In genomic region chr11:536841-537621, GRCh38 we compare ENCODE assay signal across 8 cellular contexts. TPM values are rescaled to one million over a fixed set of nuclear protein-coding genes. Genes with fewer than 3 reads are reported as not detected.
DNase-seq lines count a peak whose midpoint lies in the region; ATAC-seq and TF ChIP-seq lines count a peak whose summit lies in the region.

A gene with protein sequence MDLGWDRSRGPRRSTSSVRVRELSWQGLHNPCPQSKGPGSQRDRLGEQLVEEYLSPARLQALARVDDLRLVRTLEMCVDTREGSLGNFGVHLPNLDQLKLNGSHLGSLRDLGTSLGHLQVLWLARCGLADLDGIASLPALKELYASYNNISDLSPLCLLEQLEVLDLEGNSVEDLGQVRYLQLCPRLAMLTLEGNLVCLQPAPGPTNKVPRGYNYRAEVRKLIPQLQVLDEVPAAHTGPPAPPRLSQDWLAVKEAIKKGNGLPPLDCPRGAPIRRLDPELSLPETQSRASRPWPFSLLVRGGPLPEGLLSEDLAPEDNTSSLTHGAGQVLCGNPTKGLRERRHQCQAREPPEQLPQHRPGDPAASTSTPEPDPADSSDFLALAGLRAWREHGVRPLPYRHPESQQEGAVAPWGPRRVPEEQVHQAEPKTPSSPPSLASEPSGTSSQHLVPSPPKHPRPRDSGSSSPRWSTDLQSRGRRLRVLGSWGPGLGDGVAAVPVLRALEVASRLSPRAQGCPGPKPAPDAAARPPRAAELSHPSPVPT (plus strand): TSS chr11:537527. CDS start chr11:540685, 3,158 bp downstream.

- TF ChIP-seq EP300 in gastroesophageal sphincter (IDR thresholded peaks at IDR 0.05): no peak

- peak within 1 kb of the TSS; percentile 71 for H3K4ac ChIP-seq in IMR-90 (ENCODE audit: low read depth, low read length)

- H3K9me3 Mint-ChIP-seq in Calu3 (ENCODE audit: low read depth, unreplicated experiment) (no peaks in the 10 kb centered on the region), type B pancreatic cell (no peaks in the 10 kb centered on the region)

- H3K9ac ChIP-seq in IMR-90 (ENCODE audit: low read depth, low read length): peak within 1 kb of the TSS; percentile 49
- no peak within 1 kb of the TSS for H3K9ac ChIP-seq in parathyroid adenoma

- H3K27ac Mint-ChIP-seq in Calu3 (ENCODE audit: unreplicated experiment): peak within 1 kb of the TSS; percentile 89
- peak within 1 kb of the TSS; percentile 86 for H3K27ac Mint-ChIP-seq in type B pancreatic cell

- peak within 1 kb of the TSS; percentile 46; the same call in 2 of the 3 replicates for H2BK15ac ChIP-seq in IMR-90 (ENCODE audit: low read depth, low read length)

- H2BK120ac ChIP-seq in IMR-90 (ENCODE audit: low read depth, low read length): peak within 1 kb of the TSS; percentile 30

- H3K9me3 ChIP-seq in IMR-90 (ENCODE audit: control insufficient read depth, insufficient read depth, low read length): no peaks in the 10 kb centered on the region
- no peaks in the 10 kb centered on the region for H3K9me3 ChIP-seq in gastroesophageal sphincter
- no peaks in the 10 kb centered on the region for H3K9me3 ChIP-seq in parathyroid adenoma (ENCODE audit: control insufficient read depth, low read length)

- H4K91ac ChIP-seq in IMR-90 (ENCODE audit: insufficient read depth, low read depth, low read length): peak within 1 kb of the TSS; percentile 72

- peaks cover 7% of the 10 kb centered on the region for H3K4me1 Mint-ChIP-seq in Calu3 (ENCODE audit: low read depth, unreplicated experiment)
- H3K4me1 Mint-ChIP-seq in type B pancreatic cell (ENCODE audit: unreplicated experiment): no peaks in the 10 kb centered on the region

- H3K79me2 ChIP-seq in parathyroid adenoma: no peaks in the 10 kb centered on the region

- H3K27ac ChIP-seq in IMR-90 (ENCODE audit: insufficient read depth, low read length) (peak within 1 kb of the TSS; percentile 31; the same call in 1 of the 2 replicates), gastroesophageal sphincter (peak within 1 kb of the TSS in 3 of 4 donors; percentile 26 to 89 (median 28)), parathyroid adenoma (peak within 1 kb of the TSS; percentile 62)

- peak within 1 kb of the TSS; percentile 69 to 86 for H4K8ac ChIP-seq in IMR-90 (ENCODE audit: low read depth in 2 of 2, low read length in 2 of 2)

- H3K36me3 Mint-ChIP-seq in Calu3 (ENCODE audit: insufficient read depth, unreplicated experiment): peaks cover 56% of the 10 kb centered on the region
- H3K36me3 Mint-ChIP-seq in type B pancreatic cell: no peaks in the 10 kb centered on the region

- H3K18ac ChIP-seq in IMR-90 (ENCODE audit: low read depth, low read length): peak within 1 kb of the TSS; percentile 13; the same call in 1 of the 2 replicates

- 12% methylated on average over 60 of the region's 93 CpGs; no CpG with 5 or more reads in 1 of the 2 experiments for WGBS in IMR-90 (ENCODE audit: extremely low coverage in 2 of 2, insufficient read length in 1 of 2), 2 experiments
- WGBS in gastroesophageal sphincter (ENCODE audit: low coverage in 1 of 2), 2 donors: no CpG with 5 or more reads among the region's 93 CpGs

- intact Hi-C loops in Calu3 (cut with micrococcal nuclease; ENCODE audit: unreplicated experiment): no loop called here
- intact Hi-C loops in IMR-90 (cut with micrococcal nuclease): no loop called here

- peak within 1 kb of the TSS; percentile 23 for H2BK5ac ChIP-seq in IMR-90 (ENCODE audit: low read depth, low read length, poor library complexity, severe bottlenecking)

- dilution Hi-C loops in IMR-90 (cut with HindIII; ENCODE audit: low sequenced_read_pairs, unreplicated experiment): no loop called here

- peaks cover 16% of the 10 kb centered on the region for H4K20me1 ChIP-seq in IMR-90 (ENCODE audit: insufficient read depth, low read length)

- H3K27me3 Mint-ChIP-seq in Calu3 (ENCODE audit: unreplicated experiment) (no peaks in the 10 kb centered on the region), type B pancreatic cell (peaks cover 18% of the 10 kb centered on the region)

- no peak for TF ChIP-seq CTCF in Calu3 (IDR thresholded peaks at IDR 0.05; ENCODE audit: unreplicated experiment)
- no peak for TF ChIP-seq CTCF in IMR-90 (conservative IDR thresholded peaks at IDR 0.05; ENCODE audit: low read depth, low read length)
- TF ChIP-seq CTCF in gastroesophageal sphincter (IDR thresholded peaks at IDR 0.05): no peak
- TF ChIP-seq CTCF in parathyroid adenoma (IDR thresholded peaks at IDR 0.05): no peak
- no peak for TF ChIP-seq CTCF in type B pancreatic cell (conservative IDR thresholded peaks at IDR 0.05)

- CTCF ChIA-PET in Calu3 (lab: Charles Lee): interaction anchor here (2.1 kb wide), 1 partner anchor 18 kb away, joined by 6 read pairs; no protein-coding TSS in a partner anchor
- CTCF ChIA-PET in IMR-90 (lab: Yijun Ruan, JAX): no interaction called here

- H3K14ac ChIP-seq in IMR-90 (replicated peaks; ENCODE audit: low read depth, low read length): peak within 1 kb of the TSS; percentile 63

- H2AFZ ChIP-seq in IMR-90 (replicated peaks; ENCODE audit: low read length, poor library complexity) (peak within 1 kb of the TSS; percentile 94), parathyroid adenoma (peak within 1 kb of the TSS; percentile 83)

- H3K4me3 Mint-ChIP-seq in Calu3 (ENCODE audit: low read depth, unreplicated experiment) (peak within 1 kb of the TSS; percentile 90), type B pancreatic cell (peak within 1 kb of the TSS; percentile 93)

- BruUV-seq in Calu3 (replicated peaks; lab: Mats Ljungman, UMichigan): no TSS peak
- no TSS peak for BruUV-seq in IMR-90 (replicated peaks; lab: Mats Ljungman, UMichigan)

- peaks cover 16% of the 10 kb centered on the region for H3K4me1 ChIP-seq in IMR-90 (ENCODE audit: control insufficient read depth, insufficient read depth, low read length)
- peaks cover 0 to 51% (median 30%) of the 10 kb centered on the region in 3 donors for H3K4me1 ChIP-seq in gastroesophageal sphincter
- H3K4me1 ChIP-seq in parathyroid adenoma: no peaks in the 10 kb centered on the region

- H2BK20ac ChIP-seq in IMR-90 (ENCODE audit: low read depth, low read length): peak within 1 kb of the TSS; percentile 39

- peaks cover 3 to 26% of the 10 kb centered on the region in 2 experiments; a peak in 3 of 4 replicates for H3K79me1 ChIP-seq in IMR-90 (ENCODE audit: low read depth in 1 of 2, low read length in 2 of 2)

- H3K23ac ChIP-seq in IMR-90 (ENCODE audit: low read depth, low read length): peak within 1 kb of the TSS; percentile 45; the same call in 1 of the 2 replicates

- DNase-seq in Calu3 (peak; percentile 89), IMR-90 (peak; percentile 77), RPMI8226 (peak; percentile 94), activated gamma-delta T cell treated with Interleukin-2 at 50 U/mL for 16 hours (peak; percentile 89), type B pancreatic cell (ENCODE audit: extremely low spot score, unreplicated experiment) (peak; percentile 83)

- H4K5ac ChIP-seq in IMR-90 (ENCODE audit: low read depth, low read length): peak within 1 kb of the TSS; percentile 19

- peaks cover 3% of the 10 kb centered on the region; the same call in 1 of the 2 replicates for H3K9me1 ChIP-seq in IMR-90 (ENCODE audit: insufficient read depth, low read length)

- H2AK9ac ChIP-seq in IMR-90 (replicated peaks; ENCODE audit: low read depth, low read length, poor library complexity): peak within 1 kb of the TSS; percentile 92

- TF ChIP-seq POLR2A in IMR-90 (IDR thresholded peaks at IDR 0.05; ENCODE audit: low read depth, low read length) (peak; percentile 49; the same call in 1 of the 2 replicates), gastroesophageal sphincter (IDR thresholded peaks at IDR 0.05) (no peak)

- H3K27me3 ChIP-seq in IMR-90 (ENCODE audit: control insufficient read depth, insufficient read depth, low read length) (no peaks in the 10 kb centered on the region), gastroesophageal sphincter (peaks cover 27% of the 10 kb centered on the region), parathyroid adenoma (ENCODE audit: control insufficient read depth, insufficient read depth, low read length) (no peaks in the 10 kb centered on the region)

- peak within 1 kb of the TSS; percentile 36; the same call in 1 of the 2 replicates for H3K56ac ChIP-seq in IMR-90 (ENCODE audit: extremely low read depth, insufficient read depth, low read length)

- H3K4me3 ChIP-seq in IMR-90 (ENCODE audit: insufficient read depth, low read depth, low read length) (peak within 1 kb of the TSS; percentile 34), gastroesophageal sphincter (peak within 1 kb of the TSS in 1 of 2 donors; percentile 87), parathyroid adenoma (ENCODE audit: low read depth, low read length) (peak within 1 kb of the TSS; percentile 53)

- POLR2A ChIA-PET in IMR-90 (lab: Charles Lee; ENCODE audit: unreplicated experiment): no interaction called here

- H2AK5ac ChIP-seq in IMR-90 (ENCODE audit: low read depth, low read length): peak within 1 kb of the TSS; percentile 75

- ATAC-seq in GM21381 (IDR thresholded peaks at IDR 0.05; ENCODE audit: unreplicated experiment): peak; percentile 47
- ATAC-seq in IMR-90 (ENCODE audit: low read depth): peak; percentile 44
- ATAC-seq in gastroesophageal sphincter: no peak

- peak within 1 kb of the TSS; percentile 87 for H3K4me2 ChIP-seq in IMR-90 (ENCODE audit: low read depth, low read length)
- peak within 1 kb of the TSS; percentile 76 for H3K4me2 ChIP-seq in parathyroid adenoma (ENCODE audit: low read length)

- TF ChIP-seq RAD21 in IMR-90 (IDR thresholded peaks at IDR 0.05; ENCODE audit: low read length): no peak

- in situ Hi-C loops in IMR-90 (cut with MboI; ENCODE audit: low sequenced_read_pairs): no loop called here

- H3K36me3 ChIP-seq in IMR-90 (ENCODE audit: control insufficient read depth, insufficient read depth, low read length): peaks cover 16% of the 10 kb centered on the region; the same call in 1 of the 2 replicates
- peaks cover 0 to 20% of the 10 kb centered on the region in 2 donors for H3K36me3 ChIP-seq in gastroesophageal sphincter
- no peaks in the 10 kb centered on the region for H3K36me3 ChIP-seq in parathyroid adenoma (ENCODE audit: control insufficient read depth, insufficient read depth, low read length)

TF ChIP-seq in IMR-90, 13 proteins besides CTCF, POLR2A, EP300 and RAD21 (continues in another document):
- no peak for TF ChIP-seq CHD1 (IDR thresholded peaks at IDR 0.05; ENCODE audit: low read depth, low read length)

RNA-seq across cellular contexts. Expression of the gene that starts here (rescaled TPM):
- total RNA-seq in Calu3 (2022) (2.2 and 2.6 TPM in 2 replicates), IMR-90 (2012; rRNA removed) (0.28 and 0.36 TPM in 2 replicates), gastroesophageal sphincter (under 1 TPM in 3 of 4 donors, not detected in 1; 0.13 to 0.69 (median 0.20) TPM), type B pancreatic cell (ENCODE audit: low replicate concordance) (1.7 and 1.8 TPM in 2 replicates)
- 1.3 and 1.7 TPM in 2 replicates for polyA plus RNA-seq in IMR-90 (2012; rRNA removed)
- polyA plus RNA-seq in IMR-90 (2012; cell fraction: cytosol; rRNA removed): 0.73 and 1.4 TPM in 2 replicates
- polyA plus RNA-seq in IMR-90 (2012; cell fraction: nucleus; rRNA removed; ENCODE audit: low replicate concordance): 5.4 and 11.7 TPM in 2 replicates
